ENCODE assay signal across 1 cellular context in genomic region chr7:128865303-128865702, GRCh38.
TF ChIP-seq lines count a peak whose summit lies in the region.

No MANE protein-coding gene starts in this region.

TF ChIP-seq in GM23338, 12 proteins besides CTCF, POLR2A, EP300 and RAD21 (continued from another document):
- no peak for TF ChIP-seq JUNB (IDR thresholded peaks at IDR 0.05; ENCODE audit: unreplicated experiment)
- TF ChIP-seq POLR2AphosphoS5 (IDR thresholded peaks at IDR 0.05; ENCODE audit: low read depth): no peak
- TF ChIP-seq ZNF331 (CRISPR knock-in tag; IDR thresholded peaks at IDR 0.05; ENCODE audit: low read depth): no peak
- no peak for TF ChIP-seq ETS1 (IDR thresholded peaks at IDR 0.05)
- TF ChIP-seq ZNF462 (CRISPR knock-in tag; IDR thresholded peaks at IDR 0.05): no peak
- TF ChIP-seq STAT1 (IDR thresholded peaks at IDR 0.05; ENCODE audit: unreplicated experiment): no peak
- no peak for TF ChIP-seq NANOG (IDR thresholded peaks at IDR 0.05; ENCODE audit: borderline replicate concordance)
TF ChIP-seq in GM23338: peak in this region for 0.
